In genomic region chr10:8453587-8453986, GRCh38 we compare ENCODE assay signal across 20 cellular contexts.
DNase-seq lines count a peak whose midpoint lies in the region; ATAC-seq and TF ChIP-seq lines count a peak whose summit lies in the region.
"Had no signal": no experiment of that assay in that cellular context is flagged by ENCODE, and none has a peak within 500 bp of the region (broad histone marks: within the 10 kb centered on the region; RNA-seq: fewer than 3 reads in every experiment).

No MANE protein-coding gene starts in this region.

- peaks cover 19% of the 10 kb centered on the region for H3K9me3 ChIP-seq in left ventricle myocardium inferior (replicated peaks)
- H3K9me3 ChIP-seq in spleen = peaks cover 0 to 14% (median 8%) of the 10 kb centered on the region in 8 donors
- H3K9me3 ChIP-seq: thyroid gland had no signal

- H3K4me3 Mint-ChIP-seq in T-helper 2 cell treated with Interferon-gamma antibody and Interleukin-4, amounts not matched to agents 5 μg/mL and 100 μg/mL, for 36 hours = no peak overlapping the region
- H3K4me3 Mint-ChIP-seq: CD14-positive monocyte, immature natural killer cell had no signal

- WGBS in spleen, 5 donors = 41 to 50% (median 47%) methylated on average over 7 of the region's 7 CpGs

- no peaks in the 10 kb centered on the region for H3K27me3 Mint-ChIP-seq in T-helper 2 cell treated with Interferon-gamma antibody and Interleukin-4, amounts not matched to agents 5 μg/mL and 100 μg/mL, for 36 hours (ENCODE audit: low read depth)

- peaks cover 22% of the 10 kb centered on the region for H3K4me1 Mint-ChIP-seq in T-helper 2 cell treated with Interferon-gamma antibody and Interleukin-4, amounts not matched to agents 5 μg/mL and 100 μg/mL, for 36 hours (ENCODE audit: low read depth)
- H3K4me1 Mint-ChIP-seq: CD14-positive monocyte had no signal

- H3K4me1 ChIP-seq in left ventricle myocardium inferior (no peaks in the 10 kb centered on the region), spleen (no peaks in the 10 kb centered on the region)
- H3K4me1 ChIP-seq: gastroesophageal sphincter, thyroid gland had no signal

- H3K27ac ChIP-seq in left ventricle myocardium inferior (replicated peaks) (no peak overlapping the region), spleen (no peak overlapping the region)
- H3K27ac ChIP-seq: 22Rv1, brain microvascular endothelial cell, gastroesophageal sphincter, thyroid gland had no signal

- H3K4me3 ChIP-seq in left ventricle myocardium inferior = no peak overlapping the region
- H3K4me3 ChIP-seq in spleen = no peak overlapping the region
- H3K4me3 ChIP-seq: gastroesophageal sphincter, thyroid gland had no signal

- intact Hi-C loops in left ventricle myocardium inferior (cut with micrococcal nuclease) = no loop called here
- intact Hi-C loops in spleen (cut with DNase I; ENCODE audit: low total_unique reads) = no loop called here

- no peaks in the 10 kb centered on the region for H3K36me3 ChIP-seq in left ventricle myocardium inferior
- no peaks in the 10 kb centered on the region for H3K36me3 ChIP-seq in spleen
- H3K36me3 ChIP-seq: brain microvascular endothelial cell, gastroesophageal sphincter, thyroid gland had no signal

- ATAC-seq in GM21737 (IDR thresholded peaks at IDR 0.05; ENCODE audit: unreplicated experiment) = no peak
- ATAC-seq: gastroesophageal sphincter had no signal

- H3K27ac Mint-ChIP-seq in T-helper 2 cell treated with Interferon-gamma antibody and Interleukin-4, amounts not matched to agents 5 μg/mL and 100 μg/mL, for 36 hours = peak overlapping the region; percentile 38
- H3K27ac Mint-ChIP-seq: CD14-positive monocyte had no signal

- TF ChIP-seq CTCF in left ventricle myocardium inferior (IDR thresholded peaks at IDR 0.05; ENCODE audit: borderline replicate concordance) (no peak), spleen (IDR thresholded peaks at IDR 0.05 in 8 of 11, conservative IDR thresholded peaks at IDR 0.05 in 3 of 11) (no peak)

- peaks cover 15% of the 10 kb centered on the region for H3K9me3 Mint-ChIP-seq in T-helper 2 cell treated with Interferon-gamma antibody and Interleukin-4, amounts not matched to agents 5 μg/mL and 100 μg/mL, for 36 hours

- DNase-seq in T-helper 2 cell treated with Interferon-gamma antibody and Interleukin-4, amounts not matched to agents 5 μg/mL and 100 μg/mL, for 36 hours (ENCODE audit: low spot score) = no peak
- no peak for DNase-seq in T-helper 2 cell
- peak; percentile 29 for DNase-seq in astrocyte of the hippocampus (ENCODE audit: low read depth, low spot score)
- peak; percentile 36 for DNase-seq in left ventricle myocardium inferior
- peak; percentile 11 for DNase-seq in stromal cell of bone marrow (ENCODE audit: low read depth)
- no peak for DNase-seq in NCI-H1436 treated with DMSO at 0.1 percent for 48 hours (lab: John Stamatoyannopoulos, UW)
- no peak for DNase-seq in spleen
- DNase-seq: activated gamma-delta T cell; brain microvascular endothelial cell; effector memory CD4-positive, alpha-beta T cell; immature natural killer cell; KG1; NCI-H2029; NCI-H774; T-helper 9 cell had no signal

- H3K27me3 ChIP-seq in left ventricle myocardium inferior (ENCODE audit: low read depth) (no peaks in the 10 kb centered on the region), spleen (replicated peaks in 1 of 7) (no peaks in the 10 kb centered on the region)
- H3K27me3 ChIP-seq: brain microvascular endothelial cell, gastroesophageal sphincter, thyroid gland had no signal

- TF ChIP-seq POLR2A in spleen (IDR thresholded peaks at IDR 0.05) = no peak

- peaks cover 14% of the 10 kb centered on the region for H3K36me3 Mint-ChIP-seq in T-helper 2 cell treated with Interferon-gamma antibody and Interleukin-4, amounts not matched to agents 5 μg/mL and 100 μg/mL, for 36 hours (ENCODE audit: low read depth)
- H3K36me3 Mint-ChIP-seq: CD14-positive monocyte, immature natural killer cell had no signal

Comparison
In these comparisons a context has a peak if more than half of its experiments do, and no peak if none do; other contexts are left out.
1. DNase-seq: peak in astrocyte of the hippocampus (single experiment), left ventricle myocardium inferior (single experiment) and stromal cell of bone marrow (single experiment); none in T-helper 2 cell treated with Interferon-gamma antibody and Interleukin-4, amounts not matched to agents 5 μg/mL and 100 μg/mL, for 36 hours (single experiment), T-helper 2 cell (0 of 5), NCI-H1436 treated with DMSO at 0.1 percent for 48 hours (single experiment) and spleen (single experiment).